36 cellular contexts compared by ENCODE assay signal in genomic region chr5:115944501-115944900, GRCh38. TPM values are rescaled to one million over a fixed set of nuclear protein-coding genes. Genes with fewer than 3 reads are reported as not detected.
"Had no signal": no experiment of that assay in that cellular context is flagged by ENCODE, and none has a peak within 500 bp of the region (broad histone marks: within the 10 kb centered on the region; RNA-seq: fewer than 3 reads in every experiment).

No MANE protein-coding gene starts in this region.

- H3K36me3 ChIP-seq: adrenal gland, brain microvascular endothelial cell, breast epithelium had no signal

- FAIRE-seq: astrocyte, TTC549 had no signal

- H3K9me3 Mint-ChIP-seq: activated CD4-positive, alpha-beta memory T cell treated with anti-CD3 and anti-CD28 coated beads, Interleukin-2, amount 10 ng/mL, durations not matched to agents 7 days and 5 days; activated CD4-positive, alpha-beta T cell treated with anti-CD3 and anti-CD28 coated beads, Interleukin-2, amount 10 ng/mL, durations not matched to agents 7 days and 5 days; T-helper 2 cell treated with Interferon-gamma antibody and Interleukin-4, amounts not matched to agents 5 μg/mL and 100 μg/mL, for 36 hours had no signal

- DNase-seq: activated CD4-positive, alpha-beta memory T cell treated with anti-CD3 and anti-CD28 coated beads, Interleukin-2, amount 10 ng/mL, durations not matched to agents 7 days and 5 days; activated CD4-positive, alpha-beta T cell treated with anti-CD3 and anti-CD28 coated beads for 1 hour; activated CD4-positive, alpha-beta T cell treated with anti-CD3 and anti-CD28 coated beads for 36 hours; activated CD4-positive, alpha-beta T cell treated with anti-CD3 and anti-CD28 coated beads for 48 hours; activated CD4-positive, alpha-beta T cell treated with anti-CD3 and anti-CD28 coated beads, Interleukin-2, amount 10 ng/mL, durations not matched to agents 7 days and 5 days; activated CD4-positive, alpha-beta T cell treated with anti-CD3 and anti-CD28 coated beads, Interleukin-2, amount 50 U/mL, for 48 hours; activated CD4-positive, CD25-positive, alpha-beta regulatory T cell; activated CD8-positive, alpha-beta memory T cell treated with anti-CD3 and anti-CD28 coated beads for 24 hours; activated CD8-positive, alpha-beta memory T cell treated with anti-CD3 and anti-CD28 coated beads, Interleukin-2, amount 10 ng/mL, durations not matched to agents 7 days and 5 days; activated CD8-positive, alpha-beta memory T cell treated with anti-CD3 and anti-CD28 coated beads, Interleukin-2, amount 50 U/mL, for 48 hours; activated CD8-positive, alpha-beta T cell treated with anti-CD3 and anti-CD28 coated beads, Interleukin-2, amount 10 ng/mL, durations not matched to agents 7 days and 5 days; activated effector memory CD4-positive, alpha-beta T cell treated with Interleukin-2 at 50 U/mL for 16 hours; activated gamma-delta T cell; activated naive CD4-positive, alpha-beta T cell treated with anti-CD3 and anti-CD28 coated beads, Interleukin-2, amount 50 U/mL, for 16 hours; activated naive CD4-positive, alpha-beta T cell treated with Interleukin-2 at 50 U/mL for 16 hours; activated naive CD8-positive, alpha-beta T cell treated with anti-CD3 and anti-CD28 coated beads for 36 hours; activated T-cell treated with anti-CD3 and anti-CD28 coated beads, Interleukin-2, amount 50 U/mL, for 24 hours; activated T-cell treated with anti-CD3 and anti-CD28 coated beads, Interleukin-2, amount 50 U/mL, for 48 hours; adrenal gland; amniotic stem cell; aorta; body of pancreas; brain microvascular endothelial cell; central memory CD4-positive, alpha-beta T cell; T-helper 1 cell; T-helper 2 cell; T-helper 9 cell had no signal

- H3K9me3 ChIP-seq: adrenal gland, body of pancreas, breast epithelium had no signal

- H3K27me3 Mint-ChIP-seq: activated CD4-positive, alpha-beta memory T cell treated with anti-CD3 and anti-CD28 coated beads, Interleukin-2, amount 10 ng/mL, durations not matched to agents 7 days and 5 days; activated CD8-positive, alpha-beta memory T cell treated with anti-CD3 and anti-CD28 coated beads, Interleukin-2, amount 10 ng/mL, durations not matched to agents 7 days and 5 days; activated T-cell treated with anti-CD3 and anti-CD28 coated beads, Interleukin-2, amount 50 U/mL, for 24 hours had no signal

- H3K4me3 ChIP-seq: adrenal gland, body of pancreas, breast epithelium had no signal

- ATAC-seq: activated CD4-positive, alpha-beta T cell treated with anti-CD3 and anti-CD28 coated beads for 36 hours; activated CD4-positive, CD25-positive, alpha-beta regulatory T cell treated with anti-CD3 and anti-CD28 coated beads, Interleukin-2, amount 50 U/mL, for 24 hours; activated CD8-positive, alpha-beta memory T cell treated with anti-CD3 and anti-CD28 coated beads, Interleukin-2, amount 10 ng/mL, durations not matched to agents 7 days and 5 days; activated CD8-positive, alpha-beta T cell treated with anti-CD3 and anti-CD28 coated beads, Interleukin-2, amount 10 ng/mL, durations not matched to agents 7 days and 5 days; activated naive CD4-positive, alpha-beta T cell treated with anti-CD3 and anti-CD28 coated beads, Interleukin-2, amount 50 U/mL, for 72 hours; body of pancreas had no signal

- H3K27ac Mint-ChIP-seq: activated CD4-positive, alpha-beta memory T cell treated with anti-CD3 and anti-CD28 coated beads, Interleukin-2, amount 10 ng/mL, durations not matched to agents 7 days and 5 days; activated CD4-positive, alpha-beta T cell treated with anti-CD3 and anti-CD28 coated beads for 36 hours; activated CD4-positive, alpha-beta T cell treated with anti-CD3 and anti-CD28 coated beads, Interleukin-2, amount 10 ng/mL, durations not matched to agents 7 days and 5 days; activated CD8-positive, alpha-beta memory T cell treated with anti-CD3 and anti-CD28 coated beads, Interleukin-2, amount 10 ng/mL, durations not matched to agents 7 days and 5 days; activated CD8-positive, alpha-beta T cell treated with anti-CD3 and anti-CD28 coated beads, Interleukin-2, amount 10 ng/mL, durations not matched to agents 7 days and 5 days; activated naive CD4-positive, alpha-beta T cell treated with anti-CD3 and anti-CD28 coated beads, Interleukin-2, amount 50 U/mL, for 72 hours; activated naive CD8-positive, alpha-beta T cell treated with anti-CD3 and anti-CD28 coated beads for 36 hours; activated T-cell treated with anti-CD3 and anti-CD28 coated beads, Interleukin-2, amount 50 U/mL, for 24 hours; activated T-helper 2 cell treated with anti-CD3 and anti-CD28 coated beads, Interferon-gamma antibody, Interleukin-2, Interleukin-4, amounts not matched to agents 10 μg/mL and 5 μg/mL and 100 μg/mL, durations not matched to agents 14 hours and 24 hours and 36 hours; T-helper 1 cell treated with Interleukin-12 subunit alpha and Interleukin-12 subunit beta and Interleukin-4 antibody, amounts not matched to agents 30 μg/mL and 1 μg/mL, for 36 hours; T-helper 2 cell treated with Interferon-gamma antibody and Interleukin-4, amounts not matched to agents 5 μg/mL and 100 μg/mL, for 36 hours had no signal

- H3K27me3 ChIP-seq: adrenal gland, body of pancreas, brain microvascular endothelial cell, breast epithelium had no signal

- H3K27ac ChIP-seq: adrenal gland, body of pancreas, brain microvascular endothelial cell, breast epithelium, VCaP had no signal

- H3K36me3 Mint-ChIP-seq: activated CD8-positive, alpha-beta memory T cell treated with anti-CD3 and anti-CD28 coated beads, Interleukin-2, amount 10 ng/mL, durations not matched to agents 7 days and 5 days; activated naive CD4-positive, alpha-beta T cell treated with anti-CD3 and anti-CD28 coated beads, Interleukin-2, amount 50 U/mL, for 72 hours; activated naive CD8-positive, alpha-beta T cell treated with anti-CD3 and anti-CD28 coated beads for 36 hours had no signal

- H3K4me3 Mint-ChIP-seq: activated CD4-positive, alpha-beta memory T cell treated with anti-CD3 and anti-CD28 coated beads, Interleukin-2, amount 10 ng/mL, durations not matched to agents 7 days and 5 days; activated CD4-positive, alpha-beta T cell treated with anti-CD3 and anti-CD28 coated beads for 36 hours; activated CD4-positive, alpha-beta T cell treated with anti-CD3 and anti-CD28 coated beads, Interleukin-2, amount 10 ng/mL, durations not matched to agents 7 days and 5 days; activated CD8-positive, alpha-beta memory T cell treated with anti-CD3 and anti-CD28 coated beads, Interleukin-2, amount 10 ng/mL, durations not matched to agents 7 days and 5 days; activated CD8-positive, alpha-beta T cell treated with anti-CD3 and anti-CD28 coated beads, Interleukin-2, amount 10 ng/mL, durations not matched to agents 7 days and 5 days; activated naive CD8-positive, alpha-beta T cell treated with anti-CD3 and anti-CD28 coated beads for 36 hours; activated T-cell treated with anti-CD3 and anti-CD28 coated beads, Interleukin-2, amount 50 U/mL, for 24 hours; T-helper 1 cell treated with Interleukin-12 subunit alpha and Interleukin-12 subunit beta and Interleukin-4 antibody, amounts not matched to agents 30 μg/mL and 1 μg/mL, for 36 hours; T-helper 2 cell treated with Interferon-gamma antibody and Interleukin-4, amounts not matched to agents 5 μg/mL and 100 μg/mL, for 36 hours had no signal

- H3K4me1 Mint-ChIP-seq: activated CD4-positive, alpha-beta memory T cell treated with anti-CD3 and anti-CD28 coated beads, Interleukin-2, amount 10 ng/mL, durations not matched to agents 7 days and 5 days; activated CD4-positive, alpha-beta T cell treated with anti-CD3 and anti-CD28 coated beads for 36 hours; activated CD4-positive, alpha-beta T cell treated with anti-CD3 and anti-CD28 coated beads, Interleukin-2, amount 10 ng/mL, durations not matched to agents 7 days and 5 days; activated CD8-positive, alpha-beta memory T cell treated with anti-CD3 and anti-CD28 coated beads, Interleukin-2, amount 10 ng/mL, durations not matched to agents 7 days and 5 days; activated naive CD8-positive, alpha-beta T cell treated with anti-CD3 and anti-CD28 coated beads for 36 hours had no signal

- H3K4me1 ChIP-seq: adrenal gland, body of pancreas, breast epithelium had no signal

RNA-seq across cellular contexts. Expression of gene LVRN, which starts 17.8 kb away (rescaled TPM):
- total RNA-seq: activated CD4-positive, alpha-beta T cell treated with anti-CD3 and anti-CD28 coated beads, Interleukin-2, amount 10 ng/mL, durations not matched to agents 7 days and 5 days; activated CD8-positive, alpha-beta T cell treated with anti-CD3 and anti-CD28 coated beads, Interleukin-2, amount 10 ng/mL, durations not matched to agents 7 days and 5 days; activated naive CD8-positive, alpha-beta T cell treated with anti-CD3 and anti-CD28 coated beads for 36 hours; activated T-helper 2 cell treated with anti-CD3 and anti-CD28 coated beads, Interferon-gamma antibody, Interleukin-2, Interleukin-4, amounts not matched to agents 10 μg/mL and 5 μg/mL and 100 μg/mL, durations not matched to agents 14 hours and 24 hours and 36 hours had no signal
